In the genomic region with DNA sequence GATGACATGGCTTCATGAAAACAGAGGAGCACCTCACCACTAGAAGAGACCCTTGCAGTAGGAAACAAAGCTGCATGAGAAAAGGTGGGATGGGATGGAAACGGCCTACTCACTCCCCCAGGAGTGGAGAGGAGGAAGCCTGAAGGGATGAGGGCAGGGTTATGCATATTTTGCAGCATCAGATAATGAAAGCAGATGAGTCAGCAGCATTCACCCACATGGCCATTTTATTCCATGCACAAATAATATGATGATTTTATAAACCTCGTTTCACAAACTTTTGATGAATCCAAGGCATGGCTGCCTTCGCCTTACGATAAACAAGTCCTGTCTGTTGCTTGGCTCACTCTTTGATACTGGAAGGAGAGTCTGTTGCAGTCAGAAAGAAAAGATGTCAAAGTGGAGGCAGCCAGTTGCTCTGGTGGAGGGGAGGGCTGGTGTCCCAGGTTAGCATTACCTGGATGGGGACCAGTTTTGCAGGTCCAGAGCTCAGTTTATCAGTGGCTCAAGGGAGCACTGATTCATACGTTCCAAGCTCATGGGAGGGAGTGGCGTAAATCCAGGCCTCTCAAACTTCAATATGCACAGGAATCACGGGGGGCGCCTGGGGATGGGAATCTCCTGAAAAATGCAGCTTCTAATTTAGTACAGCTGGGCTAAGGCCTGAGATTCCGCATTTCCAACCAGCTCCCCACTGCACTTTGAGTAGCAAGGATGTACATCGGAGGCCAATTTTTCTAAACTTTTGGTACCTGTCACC, we compare ENCODE assay signal across 1 cellular context.
TF ChIP-seq lines count a peak whose summit lies in the region.

No MANE protein-coding gene starts in this region.

TF ChIP-seq in K562, 482 proteins besides CTCF, POLR2A, EP300 and RAD21 (continues in another document):
- TF ChIP-seq, protein P1, sequence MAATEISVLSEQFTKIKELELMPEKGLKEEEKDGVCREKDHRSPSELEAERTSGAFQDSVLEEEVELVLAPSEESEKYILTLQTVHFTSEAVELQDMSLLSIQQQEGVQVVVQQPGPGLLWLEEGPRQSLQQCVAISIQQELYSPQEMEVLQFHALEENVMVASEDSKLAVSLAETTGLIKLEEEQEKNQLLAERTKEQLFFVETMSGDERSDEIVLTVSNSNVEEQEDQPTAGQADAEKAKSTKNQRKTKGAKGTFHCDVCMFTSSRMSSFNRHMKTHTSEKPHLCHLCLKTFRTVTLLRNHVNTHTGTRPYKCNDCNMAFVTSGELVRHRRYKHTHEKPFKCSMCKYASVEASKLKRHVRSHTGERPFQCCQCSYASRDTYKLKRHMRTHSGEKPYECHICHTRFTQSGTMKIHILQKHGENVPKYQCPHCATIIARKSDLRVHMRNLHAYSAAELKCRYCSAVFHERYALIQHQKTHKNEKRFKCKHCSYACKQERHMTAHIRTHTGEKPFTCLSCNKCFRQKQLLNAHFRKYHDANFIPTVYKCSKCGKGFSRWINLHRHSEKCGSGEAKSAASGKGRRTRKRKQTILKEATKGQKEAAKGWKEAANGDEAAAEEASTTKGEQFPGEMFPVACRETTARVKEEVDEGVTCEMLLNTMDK (IDR thresholded peaks at IDR 0.05; ENCODE audit: borderline replicate concordance, insufficient read depth, low read depth, low read length, poor library complexity, severe bottlenecking), result no peak
- TF ChIP-seq FOSL1 (tag; conservative IDR thresholded peaks at IDR 0.05) (peak; percentile 71), KAT7 (CRISPR knock-in tag; IDR thresholded peaks at IDR 0.05; ENCODE audit: borderline replicate concordance) (peak; percentile 65; the same call in 1 of the 2 replicates), JUN (IDR thresholded peaks at IDR 0.05; ENCODE audit: borderline replicate concordance, low read depth, low read length) (0 out of 2 replicates have a peak, but pooled peaks have one; percentile 8), JUN (CRISPR knock-in tag; IDR thresholded peaks at IDR 0.05; ENCODE audit: borderline replicate concordance) (no peak), BACH1 (tag; IDR thresholded peaks at IDR 0.05) (0 out of 2 replicates have a peak, but pooled peaks have one; percentile 26), C11orf30 (IDR thresholded peaks at IDR 0.05; ENCODE audit: low read depth) (peak; percentile 97), HDGF (IDR thresholded peaks at IDR 0.05) (no peak), ZNF324 (CRISPR knock-in tag; IDR thresholded peaks at IDR 0.05) (no peak), GTF2E2 (tag; IDR thresholded peaks at IDR 0.05) (no peak), CTBP1 (IDR thresholded peaks at IDR 0.05; ENCODE audit: borderline replicate concordance) (0 out of 2 replicates have a peak, but pooled peaks have one; percentile 17), SMARCA4 (IDR thresholded peaks at IDR 0.05) (0 out of 2 replicates have a peak, but pooled peaks have one; percentile 11), L3MBTL2 (IDR thresholded peaks at IDR 0.05) (peak; percentile 64), ASH1L (IDR thresholded peaks at IDR 0.05; ENCODE audit: borderline replicate concordance, low read depth, partially characterized antibody) (no peak), MIER1 (IDR thresholded peaks at IDR 0.05; ENCODE audit: low read depth) (no peak), TAF7 (tag; IDR thresholded peaks at IDR 0.05) (no peak), MYC (IDR thresholded peaks at IDR 0.05; ENCODE audit: low read depth, low read length) (peak; percentile 56), MYC (CRISPR knock-in tag; IDR thresholded peaks at IDR 0.05; ENCODE audit: borderline replicate concordance, low read depth) (no peak), JUND (IDR thresholded peaks at IDR 0.05; ENCODE audit: borderline replicate concordance, low read depth, low read length) (peak; percentile 75; the same call in 1 of the 2 replicates), JUND (tag; IDR thresholded peaks at IDR 0.05; ENCODE audit: borderline replicate concordance, low read depth, low read length) (peak; percentile 58; the same call in 2 of the 3 replicates), MAFK (IDR thresholded peaks at IDR 0.05; ENCODE audit: low read length) (peak; percentile 94), ZNF316 (IDR thresholded peaks at IDR 0.05) (peak; percentile 99), RCOR1 (IDR thresholded peaks at IDR 0.05; ENCODE audit: borderline replicate concordance in 1 of 2, low read depth in 2 of 2, low read length in 2 of 2) (peak in 1 of 2 experiments; percentile 37; a peak in 1 of 4 replicates), NUFIP1 (IDR thresholded peaks at IDR 0.05; ENCODE audit: partially characterized antibody) (no peak), NELFE (IDR thresholded peaks at IDR 0.05; ENCODE audit: insufficient read depth, insufficient read length) (no peak), RBM34 (IDR thresholded peaks at IDR 0.05; ENCODE audit: borderline replicate concordance, insufficient read depth, low read length) (no peak), NFE2 (IDR thresholded peaks at IDR 0.05; ENCODE audit: low read depth) (peak; percentile 95), MAFG (tag; conservative IDR thresholded peaks at IDR 0.05) (peak; percentile 97), ZNF76 (CRISPR knock-in tag; IDR thresholded peaks at IDR 0.05; ENCODE audit: borderline replicate concordance) (no peak), MAFF (IDR thresholded peaks at IDR 0.05; ENCODE audit: low read length) (peak; percentile 92), SMAD4 (CRISPR knock-in tag; conservative IDR thresholded peaks at IDR 0.05) (no peak), TAF1 (IDR thresholded peaks at IDR 0.05; ENCODE audit: control insufficient read depth, extremely low read depth, insufficient read depth, low read length, severe bottlenecking) (no peak), STAG1 (CRISPR knock-in tag; IDR thresholded peaks at IDR 0.05; ENCODE audit: borderline replicate concordance) (no peak)
- TF ChIP-seq, protein P2, sequence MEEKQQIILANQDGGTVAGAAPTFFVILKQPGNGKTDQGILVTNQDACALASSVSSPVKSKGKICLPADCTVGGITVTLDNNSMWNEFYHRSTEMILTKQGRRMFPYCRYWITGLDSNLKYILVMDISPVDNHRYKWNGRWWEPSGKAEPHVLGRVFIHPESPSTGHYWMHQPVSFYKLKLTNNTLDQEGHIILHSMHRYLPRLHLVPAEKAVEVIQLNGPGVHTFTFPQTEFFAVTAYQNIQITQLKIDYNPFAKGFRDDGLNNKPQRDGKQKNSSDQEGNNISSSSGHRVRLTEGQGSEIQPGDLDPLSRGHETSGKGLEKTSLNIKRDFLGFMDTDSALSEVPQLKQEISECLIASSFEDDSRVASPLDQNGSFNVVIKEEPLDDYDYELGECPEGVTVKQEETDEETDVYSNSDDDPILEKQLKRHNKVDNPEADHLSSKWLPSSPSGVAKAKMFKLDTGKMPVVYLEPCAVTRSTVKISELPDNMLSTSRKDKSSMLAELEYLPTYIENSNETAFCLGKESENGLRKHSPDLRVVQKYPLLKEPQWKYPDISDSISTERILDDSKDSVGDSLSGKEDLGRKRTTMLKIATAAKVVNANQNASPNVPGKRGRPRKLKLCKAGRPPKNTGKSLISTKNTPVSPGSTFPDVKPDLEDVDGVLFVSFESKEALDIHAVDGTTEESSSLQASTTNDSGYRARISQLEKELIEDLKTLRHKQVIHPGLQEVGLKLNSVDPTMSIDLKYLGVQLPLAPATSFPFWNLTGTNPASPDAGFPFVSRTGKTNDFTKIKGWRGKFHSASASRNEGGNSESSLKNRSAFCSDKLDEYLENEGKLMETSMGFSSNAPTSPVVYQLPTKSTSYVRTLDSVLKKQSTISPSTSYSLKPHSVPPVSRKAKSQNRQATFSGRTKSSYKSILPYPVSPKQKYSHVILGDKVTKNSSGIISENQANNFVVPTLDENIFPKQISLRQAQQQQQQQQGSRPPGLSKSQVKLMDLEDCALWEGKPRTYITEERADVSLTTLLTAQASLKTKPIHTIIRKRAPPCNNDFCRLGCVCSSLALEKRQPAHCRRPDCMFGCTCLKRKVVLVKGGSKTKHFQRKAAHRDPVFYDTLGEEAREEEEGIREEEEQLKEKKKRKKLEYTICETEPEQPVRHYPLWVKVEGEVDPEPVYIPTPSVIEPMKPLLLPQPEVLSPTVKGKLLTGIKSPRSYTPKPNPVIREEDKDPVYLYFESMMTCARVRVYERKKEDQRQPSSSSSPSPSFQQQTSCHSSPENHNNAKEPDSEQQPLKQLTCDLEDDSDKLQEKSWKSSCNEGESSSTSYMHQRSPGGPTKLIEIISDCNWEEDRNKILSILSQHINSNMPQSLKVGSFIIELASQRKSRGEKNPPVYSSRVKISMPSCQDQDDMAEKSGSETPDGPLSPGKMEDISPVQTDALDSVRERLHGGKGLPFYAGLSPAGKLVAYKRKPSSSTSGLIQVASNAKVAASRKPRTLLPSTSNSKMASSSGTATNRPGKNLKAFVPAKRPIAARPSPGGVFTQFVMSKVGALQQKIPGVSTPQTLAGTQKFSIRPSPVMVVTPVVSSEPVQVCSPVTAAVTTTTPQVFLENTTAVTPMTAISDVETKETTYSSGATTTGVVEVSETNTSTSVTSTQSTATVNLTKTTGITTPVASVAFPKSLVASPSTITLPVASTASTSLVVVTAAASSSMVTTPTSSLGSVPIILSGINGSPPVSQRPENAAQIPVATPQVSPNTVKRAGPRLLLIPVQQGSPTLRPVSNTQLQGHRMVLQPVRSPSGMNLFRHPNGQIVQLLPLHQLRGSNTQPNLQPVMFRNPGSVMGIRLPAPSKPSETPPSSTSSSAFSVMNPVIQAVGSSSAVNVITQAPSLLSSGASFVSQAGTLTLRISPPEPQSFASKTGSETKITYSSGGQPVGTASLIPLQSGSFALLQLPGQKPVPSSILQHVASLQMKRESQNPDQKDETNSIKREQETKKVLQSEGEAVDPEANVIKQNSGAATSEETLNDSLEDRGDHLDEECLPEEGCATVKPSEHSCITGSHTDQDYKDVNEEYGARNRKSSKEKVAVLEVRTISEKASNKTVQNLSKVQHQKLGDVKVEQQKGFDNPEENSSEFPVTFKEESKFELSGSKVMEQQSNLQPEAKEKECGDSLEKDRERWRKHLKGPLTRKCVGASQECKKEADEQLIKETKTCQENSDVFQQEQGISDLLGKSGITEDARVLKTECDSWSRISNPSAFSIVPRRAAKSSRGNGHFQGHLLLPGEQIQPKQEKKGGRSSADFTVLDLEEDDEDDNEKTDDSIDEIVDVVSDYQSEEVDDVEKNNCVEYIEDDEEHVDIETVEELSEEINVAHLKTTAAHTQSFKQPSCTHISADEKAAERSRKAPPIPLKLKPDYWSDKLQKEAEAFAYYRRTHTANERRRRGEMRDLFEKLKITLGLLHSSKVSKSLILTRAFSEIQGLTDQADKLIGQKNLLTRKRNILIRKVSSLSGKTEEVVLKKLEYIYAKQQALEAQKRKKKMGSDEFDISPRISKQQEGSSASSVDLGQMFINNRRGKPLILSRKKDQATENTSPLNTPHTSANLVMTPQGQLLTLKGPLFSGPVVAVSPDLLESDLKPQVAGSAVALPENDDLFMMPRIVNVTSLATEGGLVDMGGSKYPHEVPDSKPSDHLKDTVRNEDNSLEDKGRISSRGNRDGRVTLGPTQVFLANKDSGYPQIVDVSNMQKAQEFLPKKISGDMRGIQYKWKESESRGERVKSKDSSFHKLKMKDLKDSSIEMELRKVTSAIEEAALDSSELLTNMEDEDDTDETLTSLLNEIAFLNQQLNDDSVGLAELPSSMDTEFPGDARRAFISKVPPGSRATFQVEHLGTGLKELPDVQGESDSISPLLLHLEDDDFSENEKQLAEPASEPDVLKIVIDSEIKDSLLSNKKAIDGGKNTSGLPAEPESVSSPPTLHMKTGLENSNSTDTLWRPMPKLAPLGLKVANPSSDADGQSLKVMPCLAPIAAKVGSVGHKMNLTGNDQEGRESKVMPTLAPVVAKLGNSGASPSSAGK (IDR thresholded peaks at IDR 0.05), result peak; percentile 18; the same call in 1 of the 2 replicates
- TF ChIP-seq, protein P3, sequence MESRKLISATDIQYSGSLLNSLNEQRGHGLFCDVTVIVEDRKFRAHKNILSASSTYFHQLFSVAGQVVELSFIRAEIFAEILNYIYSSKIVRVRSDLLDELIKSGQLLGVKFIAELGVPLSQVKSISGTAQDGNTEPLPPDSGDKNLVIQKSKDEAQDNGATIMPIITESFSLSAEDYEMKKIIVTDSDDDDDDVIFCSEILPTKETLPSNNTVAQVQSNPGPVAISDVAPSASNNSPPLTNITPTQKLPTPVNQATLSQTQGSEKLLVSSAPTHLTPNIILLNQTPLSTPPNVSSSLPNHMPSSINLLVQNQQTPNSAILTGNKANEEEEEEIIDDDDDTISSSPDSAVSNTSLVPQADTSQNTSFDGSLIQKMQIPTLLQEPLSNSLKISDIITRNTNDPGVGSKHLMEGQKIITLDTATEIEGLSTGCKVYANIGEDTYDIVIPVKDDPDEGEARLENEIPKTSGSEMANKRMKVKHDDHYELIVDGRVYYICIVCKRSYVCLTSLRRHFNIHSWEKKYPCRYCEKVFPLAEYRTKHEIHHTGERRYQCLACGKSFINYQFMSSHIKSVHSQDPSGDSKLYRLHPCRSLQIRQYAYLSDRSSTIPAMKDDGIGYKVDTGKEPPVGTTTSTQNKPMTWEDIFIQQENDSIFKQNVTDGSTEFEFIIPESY (CRISPR knock-in tag; IDR thresholded peaks at IDR 0.05), result no peak
- TF ChIP-seq, protein P4, sequence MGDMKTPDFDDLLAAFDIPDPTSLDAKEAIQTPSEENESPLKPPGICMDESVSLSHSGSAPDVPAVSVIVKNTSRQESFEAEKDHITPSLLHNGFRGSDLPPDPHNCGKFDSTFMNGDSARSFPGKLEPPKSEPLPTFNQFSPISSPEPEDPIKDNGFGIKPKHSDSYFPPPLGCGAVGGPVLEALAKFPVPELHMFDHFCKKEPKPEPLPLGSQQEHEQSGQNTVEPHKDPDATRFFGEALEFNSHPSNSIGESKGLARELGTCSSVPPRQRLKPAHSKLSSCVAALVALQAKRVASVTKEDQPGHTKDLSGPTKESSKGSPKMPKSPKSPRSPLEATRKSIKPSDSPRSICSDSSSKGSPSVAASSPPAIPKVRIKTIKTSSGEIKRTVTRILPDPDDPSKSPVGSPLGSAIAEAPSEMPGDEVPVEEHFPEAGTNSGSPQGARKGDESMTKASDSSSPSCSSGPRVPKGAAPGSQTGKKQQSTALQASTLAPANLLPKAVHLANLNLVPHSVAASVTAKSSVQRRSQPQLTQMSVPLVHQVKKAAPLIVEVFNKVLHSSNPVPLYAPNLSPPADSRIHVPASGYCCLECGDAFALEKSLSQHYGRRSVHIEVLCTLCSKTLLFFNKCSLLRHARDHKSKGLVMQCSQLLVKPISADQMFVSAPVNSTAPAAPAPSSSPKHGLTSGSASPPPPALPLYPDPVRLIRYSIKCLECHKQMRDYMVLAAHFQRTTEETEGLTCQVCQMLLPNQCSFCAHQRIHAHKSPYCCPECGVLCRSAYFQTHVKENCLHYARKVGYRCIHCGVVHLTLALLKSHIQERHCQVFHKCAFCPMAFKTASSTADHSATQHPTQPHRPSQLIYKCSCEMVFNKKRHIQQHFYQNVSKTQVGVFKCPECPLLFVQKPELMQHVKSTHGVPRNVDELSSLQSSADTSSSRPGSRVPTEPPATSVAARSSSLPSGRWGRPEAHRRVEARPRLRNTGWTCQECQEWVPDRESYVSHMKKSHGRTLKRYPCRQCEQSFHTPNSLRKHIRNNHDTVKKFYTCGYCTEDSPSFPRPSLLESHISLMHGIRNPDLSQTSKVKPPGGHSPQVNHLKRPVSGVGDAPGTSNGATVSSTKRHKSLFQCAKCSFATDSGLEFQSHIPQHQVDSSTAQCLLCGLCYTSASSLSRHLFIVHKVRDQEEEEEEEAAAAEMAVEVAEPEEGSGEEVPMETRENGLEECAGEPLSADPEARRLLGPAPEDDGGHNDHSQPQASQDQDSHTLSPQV (IDR thresholded peaks at IDR 0.05), result peak; percentile 44; the same call in 1 of the 2 replicates
- TF ChIP-seq, protein P5, sequence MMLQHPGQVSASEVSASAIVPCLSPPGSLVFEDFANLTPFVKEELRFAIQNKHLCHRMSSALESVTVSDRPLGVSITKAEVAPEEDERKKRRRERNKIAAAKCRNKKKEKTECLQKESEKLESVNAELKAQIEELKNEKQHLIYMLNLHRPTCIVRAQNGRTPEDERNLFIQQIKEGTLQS (IDR thresholded peaks at IDR 0.05), result peak; percentile 49; the same call in 1 of the 2 replicates
- TF ChIP-seq, protein P5 (CRISPR knock-in tag; conservative IDR thresholded peaks at IDR 0.05), result no peak
